ENCODE assay signal across 16 cellular contexts in the genomic region with DNA sequence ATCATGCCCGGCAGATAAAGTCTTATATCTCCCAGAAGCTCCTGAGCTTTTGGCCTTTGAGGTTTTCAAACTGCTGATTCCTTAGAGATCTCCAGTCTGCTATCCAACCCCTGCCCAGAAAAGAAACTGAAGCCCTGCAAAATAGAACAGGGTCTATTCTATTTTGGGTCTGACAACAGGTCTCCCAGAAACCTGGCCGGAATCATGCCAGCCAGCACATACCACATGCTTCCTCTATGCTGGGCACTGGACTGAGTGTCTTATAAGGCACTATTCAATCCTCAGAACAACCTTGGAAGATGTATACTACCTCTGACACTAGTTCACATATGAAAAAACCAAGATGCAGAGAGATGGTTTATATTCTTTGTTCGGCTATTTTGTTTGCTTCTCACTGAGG. TPM values are rescaled to one million over a fixed set of nuclear protein-coding genes. Genes with fewer than 3 reads are reported as not detected.
DNase-seq lines count a peak whose midpoint lies in the region; ATAC-seq and TF ChIP-seq lines count a peak whose summit lies in the region.
"Had no signal": no experiment of that assay in that cellular context is flagged by ENCODE, and none has a peak within 500 bp of the region (broad histone marks: within the 10 kb centered on the region; RNA-seq: fewer than 3 reads in every experiment).

No MANE protein-coding gene starts in this region.

- H3K4me3 Mint-ChIP-seq in Caco-2 (ENCODE audit: unreplicated experiment) (no peak overlapping the region), neural crest cell (no peak overlapping the region)
- H3K4me3 Mint-ChIP-seq in stimulated activated naive B cell treated with anti-CD40 and anti-IgM and Interleukin-4, amounts not matched to agents 10 μg/mL and 1 μg/mL and 100 μg/mL, for 72 hours = no peak overlapping the region
- H3K4me3 Mint-ChIP-seq: B cell; CD8-positive, alpha-beta memory T cell; H9 had no signal

- H3K36me3 ChIP-seq in Caco-2 (ENCODE audit: control insufficient read depth, insufficient read depth, low read length) (peaks cover 7% of the 10 kb centered on the region), WERI-Rb-1 (peaks cover 51% of the 10 kb centered on the region), MG63 (no peaks in the 10 kb centered on the region)

- CTCF ChIA-PET in Caco-2 (lab: Charles Lee) = interaction anchor here (0.6 kb wide), 1 partner anchor 381 kb away, joined by 4 read pairs; no protein-coding TSS in a partner anchor

- peak overlapping the region; percentile 32 for H3K27ac ChIP-seq in WERI-Rb-1
- H3K27ac ChIP-seq: BLaER1 treated with 17β-estradiol and CSF1 and Interleukin-3, amounts not matched to agents 10 nM and 100 nM had no signal

- POLR2A ChIA-PET in Caco-2 (lab: Charles Lee) = no interaction called here

- H3K27ac Mint-ChIP-seq in Caco-2 (ENCODE audit: unreplicated experiment) (no peak overlapping the region), neural crest cell (ENCODE audit: unreplicated experiment) (peak overlapping the region; percentile 20)
- peak overlapping the region; percentile 31 for H3K27ac Mint-ChIP-seq in stimulated activated naive B cell treated with anti-CD40 and anti-IgM and Interleukin-4, amounts not matched to agents 10 μg/mL and 1 μg/mL and 100 μg/mL, for 72 hours
- H3K27ac Mint-ChIP-seq: B cell had no signal

- H3K9me3 ChIP-seq in Caco-2 (no peaks in the 10 kb centered on the region), WERI-Rb-1 (ENCODE audit: severe bottlenecking) (no peaks in the 10 kb centered on the region), MG63 (no peaks in the 10 kb centered on the region)
- H3K9me3 ChIP-seq: BLaER1 treated with 17β-estradiol and CSF1 and Interleukin-3, amounts not matched to agents 10 nM and 100 nM had no signal

- TSS peak; percentile 24 for BruUV-seq in Caco-2 (replicated peaks; lab: Mats Ljungman, UMichigan)

- no peaks in the 10 kb centered on the region for H3K27me3 Mint-ChIP-seq in Caco-2 (ENCODE audit: insufficient read depth, unreplicated experiment)
- no peaks in the 10 kb centered on the region for H3K27me3 Mint-ChIP-seq in neural crest cell (ENCODE audit: low read depth)
- H3K27me3 Mint-ChIP-seq in stimulated activated naive B cell treated with anti-CD40 and anti-IgM and Interleukin-4, amounts not matched to agents 10 μg/mL and 1 μg/mL and 100 μg/mL, for 72 hours = no peaks in the 10 kb centered on the region
- H3K27me3 Mint-ChIP-seq: B cell; CD8-positive, alpha-beta memory T cell had no signal

- no peak for DNase-seq in Caco-2
- no peak for DNase-seq in WERI-Rb-1
- DNase-seq in neural crest cell (ENCODE audit: low read depth, low spot score) = no peak
- DNase-seq in stimulated activated naive B cell treated with anti-CD40 and anti-IgM and Interleukin-4, amounts not matched to agents 10 μg/mL and 1 μg/mL and 100 μg/mL, for 72 hours = no peak
- DNase-seq in MG63 = no peak
- no peak for DNase-seq in OCI-M1 (lab: John Stamatoyannopoulos, UW)
- DNase-seq: CD8-positive, alpha-beta memory T cell; COR-L47; DND-41; EL; H9; IMR-90; KBM-7 had no signal

- H3K27me3 ChIP-seq in Caco-2 (replicated peaks; ENCODE audit: control insufficient read depth, insufficient read depth, low read length) = no peaks in the 10 kb centered on the region
- no peaks in the 10 kb centered on the region for H3K27me3 ChIP-seq in WERI-Rb-1 (ENCODE audit: insufficient read depth, low read depth, severe bottlenecking)
- no peaks in the 10 kb centered on the region for H3K27me3 ChIP-seq in MG63
- H3K27me3 ChIP-seq: BLaER1 treated with 17β-estradiol and CSF1 and Interleukin-3, amounts not matched to agents 10 nM and 100 nM had no signal

- H3K9me3 Mint-ChIP-seq in Caco-2 (ENCODE audit: unreplicated experiment) (no peaks in the 10 kb centered on the region), neural crest cell (no peaks in the 10 kb centered on the region)
- no peaks in the 10 kb centered on the region for H3K9me3 Mint-ChIP-seq in stimulated activated naive B cell treated with anti-CD40 and anti-IgM and Interleukin-4, amounts not matched to agents 10 μg/mL and 1 μg/mL and 100 μg/mL, for 72 hours
- H3K9me3 Mint-ChIP-seq: CD8-positive, alpha-beta memory T cell; H9 had no signal

- ATAC-seq in stimulated activated naive B cell treated with anti-CD40 and anti-IgM and Interleukin-4, amounts not matched to agents 10 μg/mL and 1 μg/mL and 100 μg/mL, for 72 hours (replicated peaks) = no peak
- no peak for ATAC-seq in GM18867 (IDR thresholded peaks at IDR 0.05; ENCODE audit: unreplicated experiment)

- TF ChIP-seq CTCF in Caco-2 (IDR thresholded peaks at IDR 0.05; ENCODE audit: insufficient read depth in 1 of 2, low read depth in 1 of 2, low read length in 1 of 2, severe bottlenecking in 1 of 2, unreplicated experiment in 1 of 2) (no peak), WERI-Rb-1 (IDR thresholded peaks at IDR 0.05; ENCODE audit: low read depth, low read length) (no peak), neural crest cell (conservative IDR thresholded peaks at IDR 0.05) (no peak)

- no peaks in the 10 kb centered on the region for H3K4me1 ChIP-seq in Caco-2
- H3K4me1 ChIP-seq: BLaER1 treated with 17β-estradiol and CSF1 and Interleukin-3, amounts not matched to agents 10 nM and 100 nM had no signal

- H3K36me3 Mint-ChIP-seq in Caco-2 (ENCODE audit: insufficient read depth, unreplicated experiment) (peaks cover 24% of the 10 kb centered on the region), neural crest cell (ENCODE audit: low read depth) (peaks cover 17% of the 10 kb centered on the region)
- peaks cover 40 to 53% of the 10 kb centered on the region in 2 donors for H3K36me3 Mint-ChIP-seq in stimulated activated naive B cell treated with anti-CD40 and anti-IgM and Interleukin-4, amounts not matched to agents 10 μg/mL and 1 μg/mL and 100 μg/mL, for 72 hours

- intact Hi-C loops in Caco-2 (cut with micrococcal nuclease; ENCODE audit: unreplicated experiment) = no loop called here

- no peaks in the 10 kb centered on the region for H3K4me1 Mint-ChIP-seq in Caco-2 (ENCODE audit: low read depth, unreplicated experiment)
- peaks cover 6% of the 10 kb centered on the region for H3K4me1 Mint-ChIP-seq in neural crest cell
- peaks cover 0 to 10% of the 10 kb centered on the region in 2 donors for H3K4me1 Mint-ChIP-seq in stimulated activated naive B cell treated with anti-CD40 and anti-IgM and Interleukin-4, amounts not matched to agents 10 μg/mL and 1 μg/mL and 100 μg/mL, for 72 hours
- H3K4me1 Mint-ChIP-seq: B cell, H9 had no signal

- H3K4me3 ChIP-seq in Caco-2 (ENCODE audit: low read depth, low read length) (no peak overlapping the region), WERI-Rb-1 (ENCODE audit: low read depth, low read length) (no peak overlapping the region), MG63 (no peak overlapping the region)
- H3K4me3 ChIP-seq: BLaER1 treated with 17β-estradiol and CSF1 and Interleukin-3, amounts not matched to agents 10 nM and 100 nM had no signal

RNA-seq across cellular contexts. Expression of a gene that starts 21.3 kb away (rescaled TPM):
- 12.7 and 13.4 TPM in 2 replicates for total RNA-seq in Caco-2 (2022)
- total RNA-seq in neural crest cell = 33.8 and 34.3 TPM in 2 replicates
- 11.8 and 13.4 TPM in 2 replicates for total RNA-seq in MG63 (2014; rRNA removed; shearing (Covaris generic); ENCODE audit: low replicate concordance)
